ENCODE assay signal across 8 cellular contexts in the genomic region with DNA sequence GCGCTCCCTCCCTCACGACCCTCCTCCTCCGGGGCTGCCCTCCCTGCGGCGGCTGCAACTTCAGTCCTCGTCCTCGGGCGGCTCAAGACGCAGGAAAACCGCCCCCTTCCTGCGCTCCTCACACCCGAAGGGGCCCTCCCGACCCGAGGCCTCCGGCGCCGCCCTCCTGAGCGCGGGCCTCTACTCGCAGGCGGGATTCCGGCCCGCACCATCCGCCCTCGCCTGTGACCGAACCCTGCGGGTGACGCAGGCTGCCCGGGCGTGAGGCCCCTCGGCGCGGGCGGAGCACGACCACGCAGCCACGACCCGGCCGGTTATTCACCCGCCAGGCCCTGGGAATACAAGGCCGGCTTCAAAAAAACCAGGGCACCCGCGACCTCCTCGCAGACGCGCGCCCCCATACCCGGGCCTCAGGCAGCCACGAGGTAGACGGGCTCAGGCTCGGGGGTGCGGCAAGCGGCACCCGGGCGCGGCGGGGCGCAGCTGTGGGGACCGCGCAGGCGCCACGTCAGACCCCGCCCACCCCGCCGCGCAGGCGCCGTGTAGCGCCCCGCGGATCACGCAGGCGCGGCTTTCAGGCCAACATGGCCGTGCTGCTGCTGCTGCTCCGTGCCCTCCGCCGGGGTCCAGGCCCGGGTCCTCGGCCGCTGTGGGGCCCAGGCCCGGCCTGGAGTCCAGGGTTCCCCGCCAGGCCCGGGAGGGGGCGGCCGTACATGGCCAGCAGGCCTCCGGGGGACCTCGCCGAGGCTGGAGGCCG. TPM values are rescaled to one million over a fixed set of nuclear protein-coding genes. Genes with fewer than 3 reads are reported as not detected.
DNase-seq lines count a peak whose midpoint lies in the region; ATAC-seq lines count a peak whose summit lies in the region.

A gene (plus strand): TSS at position 570 of the 757 bp plus-strand sequence. CDS start 15 bp downstream, at position 585.

- no peaks in the 10 kb centered on the region for H3K9me3 ChIP-seq in endocrine pancreas (ENCODE audit: control insufficient read depth, low read length)

- H3K4me3 ChIP-seq in endocrine pancreas (ENCODE audit: control insufficient read depth, insufficient read depth, low read length), result peak within 1 kb of the TSS; percentile 56

- H3K9ac ChIP-seq in endocrine pancreas (ENCODE audit: control insufficient read depth, insufficient read depth, low read length), result peak within 1 kb of the TSS; percentile 62

- peak; percentile 70 for ATAC-seq in GM19455 (IDR thresholded peaks at IDR 0.05; ENCODE audit: unreplicated experiment)

- peak; percentile 79 for DNase-seq in CMK (ENCODE audit: low read depth)
- DNase-seq in HK-2 (ENCODE audit: unreplicated experiment), result peak; percentile 90
- peak; percentile 68 for DNase-seq in NOMO-1 treated with dmso at 0.1 percent for 144 hours (lab: John Stamatoyannopoulos, UW; ENCODE audit: unreplicated experiment)
- peak; percentile 70 to 92 (median 86) for DNase-seq in activated CD8-positive, alpha-beta memory T cell treated with anti-CD3 and anti-CD28 coated beads for 48 hours (ENCODE audit: low read depth in 2 of 3, low spot score in 2 of 3)
- peak; percentile 96 for DNase-seq in mesenteric fat pad (ENCODE audit: low spot score)
- DNase-seq in stimulated activated CD8-positive, alpha-beta memory T cell treated with anti-CD3 and anti-CD28 coated beads, Interleukin-15, amount 100 ng/mL, for 1 hour (ENCODE audit: low read depth), result peak; percentile 72

- H3K27me3 ChIP-seq in endocrine pancreas (ENCODE audit: control insufficient read depth, insufficient read depth, low read length), result no peaks in the 10 kb centered on the region

- no peaks in the 10 kb centered on the region for H3K4me1 ChIP-seq in endocrine pancreas (ENCODE audit: control insufficient read depth, insufficient read depth, low read length)

- H3K36me3 ChIP-seq in endocrine pancreas (ENCODE audit: control insufficient read depth, insufficient read depth, low read length), result peaks cover 5% of the 10 kb centered on the region

RNA-seq across cellular contexts. Expression of the gene that starts here (rescaled TPM):
- 90.0 TPM for total RNA-seq in mesenteric fat pad

Comparison
In these comparisons a context has a peak if more than half of its experiments do, and no peak if none do; other contexts are left out.
1. Peak in every context shown above with its lines: DNase-seq, ATAC-seq and H3K4me3 ChIP-seq.